Comparison of ENCODE assay signal across 7 cellular contexts in the genomic region with DNA sequence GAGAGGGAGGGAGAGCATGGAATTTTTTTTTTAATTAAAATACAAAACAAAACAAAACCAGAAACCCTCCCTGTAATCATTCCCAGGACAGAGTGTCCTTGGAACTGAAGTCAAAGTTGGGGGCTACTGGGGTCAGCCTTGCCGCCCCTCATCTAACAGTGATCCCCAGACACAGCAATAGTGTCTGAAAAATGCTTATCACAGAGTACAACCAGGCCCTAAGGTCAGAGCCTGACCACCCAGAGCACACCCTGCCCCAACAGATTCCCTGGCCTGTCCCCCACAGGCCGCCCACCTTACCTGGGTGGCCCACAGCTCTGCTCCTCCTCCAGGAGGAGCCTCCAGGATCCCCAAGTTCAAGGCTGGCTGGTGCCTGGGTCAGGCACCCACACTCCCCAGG.
"Had no signal": no experiment of that assay in that cellular context is flagged by ENCODE, and none has a peak within 500 bp of the region (broad histone marks: within the 10 kb centered on the region; RNA-seq: fewer than 3 reads in every experiment).

No MANE protein-coding gene starts in this region.

- FAIRE-seq: GM12878, GM12891, GM12892, GM18507, GM19239 had no signal

- H3K4me3 ChIP-seq: GM12878 had no signal

- ATAC-seq: GM12878 had no signal

- DNase-seq: GDM1, GF-D8 had no signal
